Comparison of ENCODE assay signal across 2 cellular contexts in the genomic region with DNA sequence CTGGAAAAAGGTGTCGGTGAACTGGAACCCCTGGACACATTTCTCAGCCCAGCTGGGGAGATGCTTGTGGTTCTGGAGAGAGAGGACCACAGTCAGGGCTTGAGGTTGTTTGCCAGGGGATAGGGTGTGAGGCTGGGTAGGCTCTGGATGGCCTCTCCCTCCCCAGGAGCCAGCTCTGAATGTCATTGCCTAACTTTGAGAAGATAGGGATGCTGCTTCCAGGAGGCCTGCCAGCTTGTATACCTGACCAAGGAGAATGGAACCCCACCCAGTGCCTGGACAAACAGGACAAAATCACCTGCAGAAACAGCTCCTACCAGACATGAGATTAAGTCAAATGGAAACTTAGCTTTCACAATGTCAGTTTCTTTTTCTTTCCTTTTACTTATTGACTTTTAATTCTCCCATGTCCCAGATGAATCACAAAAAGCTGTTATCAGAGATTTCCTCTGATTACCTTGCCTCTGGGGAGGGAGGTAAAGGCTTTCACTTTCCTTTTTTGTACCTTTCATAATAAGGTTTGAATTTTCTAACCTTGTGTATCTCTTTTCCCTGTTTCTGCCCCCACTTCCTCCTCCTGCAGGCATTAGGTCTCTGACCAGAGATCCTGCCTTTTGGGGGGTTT.
TF ChIP-seq lines count a peak whose summit lies in the region.

No MANE protein-coding gene starts in this region.

TF ChIP-seq in liver, 16 proteins besides CTCF, POLR2A, EP300 and RAD21:
- TF ChIP-seq FOXA1 (IDR thresholded peaks at IDR 0.05) (no peak), HNF4G (IDR thresholded peaks at IDR 0.05) (no peak), NR2F2 (IDR thresholded peaks at IDR 0.05) (no peak), HNF4A (conservative IDR thresholded peaks at IDR 0.05) (no peak), GABPA (IDR thresholded peaks at IDR 0.05 in 1 of 2, conservative IDR thresholded peaks at IDR 0.05 in 1 of 2) (no peak), SP1 (IDR thresholded peaks at IDR 0.05) (no peak), EGR1 (IDR thresholded peaks at IDR 0.05; ENCODE audit: low read depth in 2 of 2) (no peak)
- TF ChIP-seq, protein P1, sequence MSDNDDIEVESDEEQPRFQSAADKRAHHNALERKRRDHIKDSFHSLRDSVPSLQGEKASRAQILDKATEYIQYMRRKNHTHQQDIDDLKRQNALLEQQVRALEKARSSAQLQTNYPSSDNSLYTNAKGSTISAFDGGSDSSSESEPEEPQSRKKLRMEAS (IDR thresholded peaks at IDR 0.05): no peak
- TF ChIP-seq, protein P2, sequence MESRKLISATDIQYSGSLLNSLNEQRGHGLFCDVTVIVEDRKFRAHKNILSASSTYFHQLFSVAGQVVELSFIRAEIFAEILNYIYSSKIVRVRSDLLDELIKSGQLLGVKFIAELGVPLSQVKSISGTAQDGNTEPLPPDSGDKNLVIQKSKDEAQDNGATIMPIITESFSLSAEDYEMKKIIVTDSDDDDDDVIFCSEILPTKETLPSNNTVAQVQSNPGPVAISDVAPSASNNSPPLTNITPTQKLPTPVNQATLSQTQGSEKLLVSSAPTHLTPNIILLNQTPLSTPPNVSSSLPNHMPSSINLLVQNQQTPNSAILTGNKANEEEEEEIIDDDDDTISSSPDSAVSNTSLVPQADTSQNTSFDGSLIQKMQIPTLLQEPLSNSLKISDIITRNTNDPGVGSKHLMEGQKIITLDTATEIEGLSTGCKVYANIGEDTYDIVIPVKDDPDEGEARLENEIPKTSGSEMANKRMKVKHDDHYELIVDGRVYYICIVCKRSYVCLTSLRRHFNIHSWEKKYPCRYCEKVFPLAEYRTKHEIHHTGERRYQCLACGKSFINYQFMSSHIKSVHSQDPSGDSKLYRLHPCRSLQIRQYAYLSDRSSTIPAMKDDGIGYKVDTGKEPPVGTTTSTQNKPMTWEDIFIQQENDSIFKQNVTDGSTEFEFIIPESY (IDR thresholded peaks at IDR 0.05): no peak
- TF ChIP-seq, protein P3, sequence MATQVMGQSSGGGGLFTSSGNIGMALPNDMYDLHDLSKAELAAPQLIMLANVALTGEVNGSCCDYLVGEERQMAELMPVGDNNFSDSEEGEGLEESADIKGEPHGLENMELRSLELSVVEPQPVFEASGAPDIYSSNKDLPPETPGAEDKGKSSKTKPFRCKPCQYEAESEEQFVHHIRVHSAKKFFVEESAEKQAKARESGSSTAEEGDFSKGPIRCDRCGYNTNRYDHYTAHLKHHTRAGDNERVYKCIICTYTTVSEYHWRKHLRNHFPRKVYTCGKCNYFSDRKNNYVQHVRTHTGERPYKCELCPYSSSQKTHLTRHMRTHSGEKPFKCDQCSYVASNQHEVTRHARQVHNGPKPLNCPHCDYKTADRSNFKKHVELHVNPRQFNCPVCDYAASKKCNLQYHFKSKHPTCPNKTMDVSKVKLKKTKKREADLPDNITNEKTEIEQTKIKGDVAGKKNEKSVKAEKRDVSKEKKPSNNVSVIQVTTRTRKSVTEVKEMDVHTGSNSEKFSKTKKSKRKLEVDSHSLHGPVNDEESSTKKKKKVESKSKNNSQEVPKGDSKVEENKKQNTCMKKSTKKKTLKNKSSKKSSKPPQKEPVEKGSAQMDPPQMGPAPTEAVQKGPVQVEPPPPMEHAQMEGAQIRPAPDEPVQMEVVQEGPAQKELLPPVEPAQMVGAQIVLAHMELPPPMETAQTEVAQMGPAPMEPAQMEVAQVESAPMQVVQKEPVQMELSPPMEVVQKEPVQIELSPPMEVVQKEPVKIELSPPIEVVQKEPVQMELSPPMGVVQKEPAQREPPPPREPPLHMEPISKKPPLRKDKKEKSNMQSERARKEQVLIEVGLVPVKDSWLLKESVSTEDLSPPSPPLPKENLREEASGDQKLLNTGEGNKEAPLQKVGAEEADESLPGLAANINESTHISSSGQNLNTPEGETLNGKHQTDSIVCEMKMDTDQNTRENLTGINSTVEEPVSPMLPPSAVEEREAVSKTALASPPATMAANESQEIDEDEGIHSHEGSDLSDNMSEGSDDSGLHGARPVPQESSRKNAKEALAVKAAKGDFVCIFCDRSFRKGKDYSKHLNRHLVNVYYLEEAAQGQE (IDR thresholded peaks at IDR 0.05): no peak
- TF ChIP-seq, protein P4, sequence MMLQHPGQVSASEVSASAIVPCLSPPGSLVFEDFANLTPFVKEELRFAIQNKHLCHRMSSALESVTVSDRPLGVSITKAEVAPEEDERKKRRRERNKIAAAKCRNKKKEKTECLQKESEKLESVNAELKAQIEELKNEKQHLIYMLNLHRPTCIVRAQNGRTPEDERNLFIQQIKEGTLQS (IDR thresholded peaks at IDR 0.05): no peak

TF ChIP-seq in HepG2, 621 proteins besides CTCF, POLR2A, EP300 and RAD21:
- TF ChIP-seq, protein P5, sequence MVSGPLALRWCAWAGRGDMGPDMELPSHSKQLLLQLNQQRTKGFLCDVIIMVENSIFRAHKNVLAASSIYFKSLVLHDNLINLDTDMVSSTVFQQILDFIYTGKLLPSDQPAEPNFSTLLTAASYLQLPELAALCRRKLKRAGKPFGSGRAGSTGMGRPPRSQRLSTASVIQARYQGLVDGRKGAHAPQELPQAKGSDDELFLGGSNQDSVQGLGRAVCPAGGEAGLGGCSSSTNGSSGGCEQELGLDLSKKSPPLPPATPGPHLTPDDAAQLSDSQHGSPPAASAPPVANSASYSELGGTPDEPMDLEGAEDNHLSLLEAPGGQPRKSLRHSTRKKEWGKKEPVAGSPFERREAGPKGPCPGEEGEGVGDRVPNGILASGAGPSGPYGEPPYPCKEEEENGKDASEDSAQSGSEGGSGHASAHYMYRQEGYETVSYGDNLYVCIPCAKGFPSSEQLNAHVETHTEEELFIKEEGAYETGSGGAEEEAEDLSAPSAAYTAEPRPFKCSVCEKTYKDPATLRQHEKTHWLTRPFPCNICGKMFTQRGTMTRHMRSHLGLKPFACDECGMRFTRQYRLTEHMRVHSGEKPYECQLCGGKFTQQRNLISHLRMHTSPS (CRISPR knock-in tag; IDR thresholded peaks at IDR 0.05; ENCODE audit: low read depth): no peak
- TF ChIP-seq, protein P4 (CRISPR knock-in tag; IDR thresholded peaks at IDR 0.05): no peak
- TF ChIP-seq MYC (CRISPR knock-in tag; IDR thresholded peaks at IDR 0.05; ENCODE audit: borderline replicate concordance) (no peak), ZMYM3 (CRISPR knock-in tag; IDR thresholded peaks at IDR 0.05) (no peak), TP53 (CRISPR knock-in tag; conservative IDR thresholded peaks at IDR 0.05) (no peak), SSRP1 (CRISPR knock-in tag; IDR thresholded peaks at IDR 0.05) (no peak), KDM3A (CRISPR knock-in tag; IDR thresholded peaks at IDR 0.05; ENCODE audit: low read depth) (no peak), FOXM1 (CRISPR knock-in tag; IDR thresholded peaks at IDR 0.05) (no peak), ZMYM4 (CRISPR knock-in tag; IDR thresholded peaks at IDR 0.05) (no peak), RXRA (CRISPR knock-in tag; IDR thresholded peaks at IDR 0.05) (no peak), ZNF180 (CRISPR knock-in tag; IDR thresholded peaks at IDR 0.05; ENCODE audit: borderline replicate concordance, low read depth) (no peak)
- TF ChIP-seq, protein P6, sequence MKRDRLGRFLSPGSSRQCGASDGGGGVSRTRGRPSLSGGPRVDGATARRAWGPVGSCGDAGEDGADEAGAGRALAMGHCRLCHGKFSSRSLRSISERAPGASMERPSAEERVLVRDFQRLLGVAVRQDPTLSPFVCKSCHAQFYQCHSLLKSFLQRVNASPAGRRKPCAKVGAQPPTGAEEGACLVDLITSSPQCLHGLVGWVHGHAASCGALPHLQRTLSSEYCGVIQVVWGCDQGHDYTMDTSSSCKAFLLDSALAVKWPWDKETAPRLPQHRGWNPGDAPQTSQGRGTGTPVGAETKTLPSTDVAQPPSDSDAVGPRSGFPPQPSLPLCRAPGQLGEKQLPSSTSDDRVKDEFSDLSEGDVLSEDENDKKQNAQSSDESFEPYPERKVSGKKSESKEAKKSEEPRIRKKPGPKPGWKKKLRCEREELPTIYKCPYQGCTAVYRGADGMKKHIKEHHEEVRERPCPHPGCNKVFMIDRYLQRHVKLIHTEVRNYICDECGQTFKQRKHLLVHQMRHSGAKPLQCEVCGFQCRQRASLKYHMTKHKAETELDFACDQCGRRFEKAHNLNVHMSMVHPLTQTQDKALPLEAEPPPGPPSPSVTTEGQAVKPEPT (CRISPR knock-in tag; IDR thresholded peaks at IDR 0.05; ENCODE audit: low read depth): no peak
- TF ChIP-seq, protein P7, sequence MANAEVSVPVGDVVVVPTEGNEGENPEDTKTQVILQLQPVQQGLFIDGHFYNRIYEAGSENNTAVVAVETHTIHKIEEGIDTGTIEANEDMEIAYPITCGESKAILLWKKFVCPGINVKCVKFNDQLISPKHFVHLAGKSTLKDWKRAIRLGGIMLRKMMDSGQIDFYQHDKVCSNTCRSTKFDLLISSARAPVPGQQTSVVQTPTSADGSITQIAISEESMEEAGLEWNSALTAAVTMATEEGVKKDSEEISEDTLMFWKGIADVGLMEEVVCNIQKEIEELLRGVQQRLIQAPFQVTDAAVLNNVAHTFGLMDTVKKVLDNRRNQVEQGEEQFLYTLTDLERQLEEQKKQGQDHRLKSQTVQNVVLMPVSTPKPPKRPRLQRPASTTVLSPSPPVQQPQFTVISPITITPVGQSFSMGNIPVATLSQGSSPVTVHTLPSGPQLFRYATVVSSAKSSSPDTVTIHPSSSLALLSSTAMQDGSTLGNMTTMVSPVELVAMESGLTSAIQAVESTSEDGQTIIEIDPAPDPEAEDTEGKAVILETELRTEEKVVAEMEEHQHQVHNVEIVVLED (CRISPR knock-in tag; IDR thresholded peaks at IDR 0.05; ENCODE audit: borderline replicate concordance): no peak
